ENCODE assay signal across 8 cellular contexts in genomic region chr7:835491-836401, GRCh38. TPM values are rescaled to one million over a fixed set of nuclear protein-coding genes. Genes with fewer than 3 reads are reported as not detected.
DNase-seq lines count a peak whose midpoint lies in the region; ATAC-seq, FAIRE-seq and TF ChIP-seq lines count a peak whose summit lies in the region.

No MANE protein-coding gene starts in this region.

- POLR2A ChIA-PET in GM12878 (lab: Charles Lee) = no interaction called here

- TF ChIP-seq CTCF in cardiac muscle cell (IDR thresholded peaks at IDR 0.05; ENCODE audit: low read depth, low read length) (no peak), GM12878 (IDR thresholded peaks at IDR 0.05 in 2 of 3, conservative IDR thresholded peaks at IDR 0.05 in 1 of 3; ENCODE audit: control insufficient read depth in 2 of 3, extremely low read depth in 1 of 3, insufficient read depth in 1 of 3, low read depth in 3 of 3, low read length in 3 of 3) (no peak), uterus (IDR thresholded peaks at IDR 0.05) (no peak)

- no peak for TF ChIP-seq RAD21 in GM12878 (IDR thresholded peaks at IDR 0.05; ENCODE audit: insufficient read depth, low read depth, low read length)

- no peaks in the 10 kb centered on the region for H3K9me3 ChIP-seq in cardiac muscle cell (ENCODE audit: low read depth)
- H3K9me3 ChIP-seq in GM12878 (replicated peaks; ENCODE audit: control insufficient read depth, insufficient read depth, low read length) = no peaks in the 10 kb centered on the region
- no peaks in the 10 kb centered on the region for H3K9me3 ChIP-seq in uterus

- no peaks in the 10 kb centered on the region for H3K27me3 ChIP-seq in cardiac muscle cell
- no peaks in the 10 kb centered on the region for H3K27me3 ChIP-seq in GM12878 (replicated peaks in 1 of 2; ENCODE audit: control insufficient read depth in 2 of 2, insufficient read depth in 2 of 2, low read length in 1 of 2)
- no peaks in the 10 kb centered on the region for H3K27me3 ChIP-seq in uterus

- H3K4me1 Mint-ChIP-seq in memory B cell = peaks cover 24% of the 10 kb centered on the region
- H3K4me1 Mint-ChIP-seq in activated T-helper 1 cell treated with anti-CD3 and anti-CD28 coated beads, Interleukin-12 subunit alpha, Interleukin-12 subunit beta, Interleukin-2, Interleukin-4 antibody, amounts not matched to agents 30 ng/mL and 10 ng/mL and 1 ng/mL, durations not matched to agents 14 hours and 24 hours and 36 hours (ENCODE audit: low read depth) = peaks cover 24% of the 10 kb centered on the region

- H3K4me1 ChIP-seq in cardiac muscle cell (ENCODE audit: low read depth) (peaks cover 32% of the 10 kb centered on the region), GM12878 (ENCODE audit: control insufficient read depth, insufficient read depth, low read length) (peaks cover 18% of the 10 kb centered on the region), uterus (peaks cover 21 to 28% of the 10 kb centered on the region in 2 donors)

- peak overlapping the region; percentile 40 for H3K4me3 Mint-ChIP-seq in memory B cell
- no peak overlapping the region for H3K4me3 Mint-ChIP-seq in activated T-helper 1 cell treated with anti-CD3 and anti-CD28 coated beads, Interleukin-12 subunit alpha, Interleukin-12 subunit beta, Interleukin-2, Interleukin-4 antibody, amounts not matched to agents 30 ng/mL and 10 ng/mL and 1 ng/mL, durations not matched to agents 14 hours and 24 hours and 36 hours

- no peaks in the 10 kb centered on the region; the same call in 1 of the 2 replicates for H4K20me1 ChIP-seq in GM12878 (ENCODE audit: control insufficient read depth, insufficient read depth)

- TF ChIP-seq POLR2A in GM12878 (IDR thresholded peaks at IDR 0.05; ENCODE audit: low read depth, low read length) = no peak
- TF ChIP-seq POLR2A in uterus (IDR thresholded peaks at IDR 0.05) = no peak

- no peaks in the 10 kb centered on the region for H3K9me3 Mint-ChIP-seq in memory B cell
- no peaks in the 10 kb centered on the region for H3K9me3 Mint-ChIP-seq in activated T-helper 1 cell treated with anti-CD3 and anti-CD28 coated beads, Interleukin-12 subunit alpha, Interleukin-12 subunit beta, Interleukin-2, Interleukin-4 antibody, amounts not matched to agents 30 ng/mL and 10 ng/mL and 1 ng/mL, durations not matched to agents 14 hours and 24 hours and 36 hours

- FAIRE-seq in GM12878 (lab: Jason Lieb, UNC) = no peak

- H3K27ac Mint-ChIP-seq in memory B cell = peak overlapping the region; percentile 49
- H3K27ac Mint-ChIP-seq in activated T-helper 1 cell treated with anti-CD3 and anti-CD28 coated beads, Interleukin-12 subunit alpha, Interleukin-12 subunit beta, Interleukin-2, Interleukin-4 antibody, amounts not matched to agents 30 ng/mL and 10 ng/mL and 1 ng/mL, durations not matched to agents 14 hours and 24 hours and 36 hours = no peak overlapping the region

- WGBS in GM12878 (ENCODE audit: insufficient coverage, insufficient replicate concordance, low lambda C conversion rate, missing lambda C conversion rate) = 77% methylated on average over 27 of the region's 27 CpGs

- H3K27me3 Mint-ChIP-seq in memory B cell = no peaks in the 10 kb centered on the region
- H3K27me3 Mint-ChIP-seq in activated T-helper 1 cell treated with anti-CD3 and anti-CD28 coated beads, Interleukin-12 subunit alpha, Interleukin-12 subunit beta, Interleukin-2, Interleukin-4 antibody, amounts not matched to agents 30 ng/mL and 10 ng/mL and 1 ng/mL, durations not matched to agents 14 hours and 24 hours and 36 hours (ENCODE audit: insufficient read depth) = no peaks in the 10 kb centered on the region

- in situ Hi-C loops in GM12878 (cut with MboI) = no loop called here

- ATAC-seq in left ventricle myocardium superior (no peak), GM12878 (no peak), memory B cell (ENCODE audit: low read depth) (peak; percentile 61), GM18517 (IDR thresholded peaks at IDR 0.05; ENCODE audit: unreplicated experiment) (no peak)

- H3K36me3 Mint-ChIP-seq in memory B cell = peaks cover 24% of the 10 kb centered on the region
- H3K36me3 Mint-ChIP-seq in activated T-helper 1 cell treated with anti-CD3 and anti-CD28 coated beads, Interleukin-12 subunit alpha, Interleukin-12 subunit beta, Interleukin-2, Interleukin-4 antibody, amounts not matched to agents 30 ng/mL and 10 ng/mL and 1 ng/mL, durations not matched to agents 14 hours and 24 hours and 36 hours (ENCODE audit: low read depth) = peaks cover 13% of the 10 kb centered on the region

- TF ChIP-seq EP300 in GM12878 (IDR thresholded peaks at IDR 0.05; ENCODE audit: borderline replicate concordance in 1 of 2, control insufficient read depth in 1 of 2, low read depth in 2 of 2, low read length in 2 of 2) = no peak

- H2AFZ ChIP-seq in GM12878 (ENCODE audit: control insufficient read depth, low read depth, low read length) = no peak overlapping the region

- intact Hi-C loops in left ventricle myocardium superior (cut with micrococcal nuclease) (no loop called here), GM12878 (cut with micrococcal nuclease; ENCODE audit: unreplicated experiment) (no loop called here), uterus (cut with DNase I; ENCODE audit: low total_unique reads) (no loop called here)
- intact Hi-C loops in activated T-helper 1 cell treated with anti-CD3 and anti-CD28 coated beads, Interleukin-12 subunit alpha, Interleukin-12 subunit beta, Interleukin-2, Interleukin-4 antibody, amounts not matched to agents 30 ng/mL and 10 ng/mL and 1 ng/mL, durations not matched to agents 14 hours and 24 hours and 36 hours (cut with micrococcal nuclease) = no loop called here

- RAD21 ChIA-PET in GM12878 (lab: Charles Lee; ENCODE audit: unreplicated experiment) = no interaction called here

- CTCF ChIA-PET in GM12878 (lab: Yijun Ruan, JAX) = interaction anchor here (0.7 to 1.5 kb wide), 3 partner anchors 18 to 199 kb away, joined by 3 to 6 read pairs (median 3); no protein-coding TSS in a partner anchor

- peak overlapping the region; percentile 8; the same call in 1 of the 2 replicates for H3K9ac ChIP-seq in GM12878 (ENCODE audit: control insufficient read depth, insufficient read depth, low read length)

- no peak overlapping the region for H3K4me2 ChIP-seq in GM12878 (ENCODE audit: control insufficient read depth, insufficient read depth)

- H3K27ac ChIP-seq in cardiac muscle cell (peak overlapping the region; percentile 24), GM12878 (ENCODE audit: control insufficient read depth, insufficient read depth) (no peak overlapping the region; the same call in 1 of the 2 replicates), uterus (peak overlapping the region; percentile 86 to 99)

- SMC1A ChIA-PET in GM12878 (lab: Charles Lee; ENCODE audit: uncharacterized antibody, unreplicated experiment) = interaction anchor here (1.0 kb wide), 1 partner anchor 37 kb away, joined by 5 read pairs; no protein-coding TSS in a partner anchor

- no TSS peak for BruUV-seq in GM12878 (replicated peaks; lab: Mats Ljungman, UMichigan)

- no peak for DNase-seq in cardiac muscle cell (ENCODE audit: low read depth in 1 of 2, low spot score in 1 of 2)
- DNase-seq in left ventricle myocardium superior = no peak
- no peak for DNase-seq in GM12878 (ENCODE audit: low read depth, low spot score)
- peak in 1 of 2 donors; percentile 10 for DNase-seq in memory B cell (ENCODE audit: low spot score in 2 of 2)
- DNase-seq in uterus = no peak
- no peak for DNase-seq in activated T-helper 1 cell treated with anti-CD3 and anti-CD28 coated beads, Interleukin-12 subunit alpha, Interleukin-12 subunit beta, Interleukin-2, Interleukin-4 antibody, amounts not matched to agents 30 ng/mL and 10 ng/mL and 1 ng/mL, durations not matched to agents 14 hours and 24 hours and 36 hours (ENCODE audit: low spot score)
- DNase-seq in stimulated activated CD4-positive, alpha-beta T cell treated with anti-CD3 and anti-CD28 coated beads, Interleukin-4, amount 100 ng/mL, for 4 hours = no peak

- H3K36me3 ChIP-seq in cardiac muscle cell (peaks cover 8% of the 10 kb centered on the region), GM12878 (ENCODE audit: control insufficient read depth in 2 of 2, insufficient read depth in 2 of 2, low read length in 1 of 2) (peaks cover 4 to 16% of the 10 kb centered on the region in 2 experiments; a peak in 3 of 4 replicates), uterus (no peaks in the 10 kb centered on the region)

- H3K4me3 ChIP-seq in cardiac muscle cell = no peak overlapping the region
- H3K4me3 ChIP-seq in GM12878 = no peak overlapping the region
- H3K4me3 ChIP-seq in uterus = no peak overlapping the region

- H3K79me2 ChIP-seq in GM12878 (ENCODE audit: control insufficient read depth, insufficient read depth, low read length) = peaks cover 33% of the 10 kb centered on the region

RNA-seq across cellular contexts. Expression of gene SUN1, which starts 3.5 kb away (rescaled TPM):
- 172 and 188 TPM in 2 replicates for total RNA-seq in cardiac muscle cell
- 152 and 172 TPM in 2 replicates for polyA plus RNA-seq in cardiac muscle cell
- total RNA-seq in left ventricle myocardium superior = 186 TPM
- total RNA-seq in GM12878 (2013; cell fraction: nucleolus; rRNA removed) = 717 and 806 TPM in 2 replicates
- 65.2 and 70.7 TPM in 2 replicates for total RNA-seq in GM12878 (2014; rRNA removed)
- total RNA-seq in GM12878 (2014; rRNA removed; fragmentation: Illumina TruSeq; extraction: Trizol) = 33.0 and 33.5 TPM in 2 replicates
- total RNA-seq in GM12878 (2021) = 69.3 and 75.8 TPM in 2 replicates
- polyA plus RNA-seq in GM12878 (2011; ENCODE audit: low read depth) = 38.0 TPM
- 71.4 and 107 TPM in 2 replicates for polyA plus RNA-seq in GM12878 (2011; rRNA removed)
- polyA plus RNA-seq in GM12878 (2011; cell fraction: cytosol; rRNA removed) = 116 and 211 TPM in 2 replicates
- polyA plus RNA-seq in GM12878 (2011; cell fraction: nucleus; rRNA removed) = 517 and 533 TPM in 2 replicates
- 77.9 and 87.3 TPM in 2 replicates for polyA plus RNA-seq in GM12878 (2012)
- polyA plus RNA-seq in GM12878 (2014; fragmentation: Illumina TruSeq; extraction: Trizol) = 35.2 and 43.4 TPM in 2 replicates
- polyA plus RNA-seq in GM12878 (2014; fragmentation: Nextera tagmentation; extraction: Ambion mirVana) = 10 to 100 TPM; 27.8 to 28.1 TPM
- polyA plus RNA-seq in GM12878 (2014; rRNA removed) = 89.9 and 106 TPM in 2 replicates
- polyA plus RNA-seq in GM12878 (2016; fragmentation: Nextera tagmentation; extraction: Ambion mirVana) = 10 to 100 TPM; 64.7 to 66.8 TPM
- polyA minus RNA-seq in GM12878 (2011; rRNA and poly(A)+ RNA removed) = 73.1 and 122 TPM in 2 replicates
- 18.4 and 29.0 TPM in 2 replicates for polyA minus RNA-seq in GM12878 (2011; cell fraction: cytosol; rRNA and poly(A)+ RNA removed)
- 180 and 264 TPM in 2 replicates for polyA minus RNA-seq in GM12878 (2011; cell fraction: nucleus; rRNA and poly(A)+ RNA removed)
- total RNA-seq in uterus = 100 to 1,000 TPM; 139 to 624 (median 446) TPM
- 76.4 and 82.2 TPM in 2 replicates for total RNA-seq in activated T-helper 1 cell treated with anti-CD3 and anti-CD28 coated beads, Interleukin-12 subunit alpha, Interleukin-12 subunit beta, Interleukin-2, Interleukin-4 antibody, amounts not matched to agents 30 ng/mL and 10 ng/mL and 1 ng/mL, durations not matched to agents 14 hours and 24 hours and 36 hours

RNA-seq across cellular contexts. Expression of gene GET4, which starts 40.6 kb away (rescaled TPM):
- total RNA-seq in cardiac muscle cell (45.3 and 55.0 TPM in 2 replicates), left ventricle myocardium superior (20.6 TPM), GM12878 (2014; rRNA removed) (42.9 and 53.6 TPM in 2 replicates), GM12878 (2014; rRNA removed; fragmentation: Illumina TruSeq; extraction: Trizol) (12.0 and 16.1 TPM in 2 replicates), GM12878 (2021) (40.7 and 42.1 TPM in 2 replicates), uterus (10 to 100 TPM in 3 of 4 donors, 1 to 10 TPM in 1; 6.1 to 39.4 (median 26.7) TPM)
- polyA plus RNA-seq in cardiac muscle cell (75.4 and 82.6 TPM in 2 replicates), GM12878 (2011; rRNA removed) (17.6 and 25.9 TPM in 2 replicates), GM12878 (2014; fragmentation: Illumina TruSeq; extraction: Trizol) (4.4 and 14.0 TPM in 2 replicates), GM12878 (2014; fragmentation: Nextera tagmentation; extraction: Ambion mirVana) (1 to 10 TPM in 1 of 2 experiments, under 1 TPM in 1; 0.66 to 2.3 TPM), GM12878 (2014; rRNA removed) (69.0 and 76.0 TPM in 2 replicates), GM12878 (2016; fragmentation: Nextera tagmentation; extraction: Ambion mirVana) (10 to 100 TPM; 68.9 to 73.8 TPM)
- 17.2 and 17.8 TPM in 2 replicates for total RNA-seq in GM12878 (2013; cell fraction: nucleolus; rRNA removed)
- 18.4 TPM for polyA plus RNA-seq in GM12878 (2011; ENCODE audit: low read depth)
- 37.7 and 58.5 TPM in 2 replicates for polyA plus RNA-seq in GM12878 (2011; cell fraction: cytosol; rRNA removed)
- polyA plus RNA-seq in GM12878 (2011; cell fraction: nucleus; rRNA removed) = 78.1 and 98.0 TPM in 2 replicates
- 31.9 and 33.0 TPM in 2 replicates for polyA plus RNA-seq in GM12878 (2012)
- polyA minus RNA-seq in GM12878 (2011; rRNA and poly(A)+ RNA removed) = 4.9 and 14.2 TPM in 2 replicates
- polyA minus RNA-seq in GM12878 (2011; cell fraction: cytosol; rRNA and poly(A)+ RNA removed) = 4.7 and 9.1 TPM in 2 replicates
- 9.3 and 12.3 TPM in 2 replicates for polyA minus RNA-seq in GM12878 (2011; cell fraction: nucleus; rRNA and poly(A)+ RNA removed)
- total RNA-seq in activated T-helper 1 cell treated with anti-CD3 and anti-CD28 coated beads, Interleukin-12 subunit alpha, Interleukin-12 subunit beta, Interleukin-2, Interleukin-4 antibody, amounts not matched to agents 30 ng/mL and 10 ng/mL and 1 ng/mL, durations not matched to agents 14 hours and 24 hours and 36 hours = 38.7 and 43.8 TPM in 2 replicates
